Comparison of ENCODE assay signal across 8 cellular contexts in genomic region chr3:170690133-170690981, GRCh38.
DNase-seq lines count a peak whose midpoint lies in the region; ATAC-seq and TF ChIP-seq lines count a peak whose summit lies in the region.

No MANE protein-coding gene starts in this region.

- H3K9ac ChIP-seq in HCT116 (ENCODE audit: low read length) = no peak overlapping the region

- peaks cover 11 to 18% of the 10 kb centered on the region in 2 experiments for H3K4me1 ChIP-seq in HCT116 (ENCODE audit: control insufficient read depth in 1 of 2, insufficient read depth in 2 of 2, low read length in 2 of 2)
- H3K4me1 ChIP-seq in ovary (ENCODE audit: insufficient read depth) = peaks cover 1% of the 10 kb centered on the region
- H3K4me1 ChIP-seq in aorta (ENCODE audit: control insufficient read depth in 1 of 2, insufficient read depth in 2 of 2, low read length in 2 of 2) = no peaks in the 10 kb centered on the region

- TF ChIP-seq RAD21 in HCT116 (IDR thresholded peaks at IDR 0.05; ENCODE audit: low read depth) = peak; percentile 75

- H3K4me3 ChIP-seq in HCT116 (replicated peaks in 1 of 2; ENCODE audit: low read depth in 1 of 2, low read length in 2 of 2) (no peak overlapping the region), fibroblast of mammary gland (ENCODE audit: control insufficient read depth, low read depth, low read length) (no peak overlapping the region), ovary (no peak overlapping the region), aorta (ENCODE audit: low read length in 2 of 2) (no peak overlapping the region)

- POLR2A ChIA-PET in HCT116 (lab: Charles Lee) = interaction anchor here (1.2 kb wide), 1 partner anchor 11 kb away, joined by 3 read pairs; no protein-coding TSS in a partner anchor

- ATAC-seq in HCT116 (peak; percentile 94), aorta (ENCODE audit: low FRiP score) (peak; percentile 74), GM19324 (IDR thresholded peaks at IDR 0.05; ENCODE audit: low FRiP score, unreplicated experiment) (no peak)

- H3K9me2 ChIP-seq in HCT116 (ENCODE audit: insufficient read depth) = no peaks in the 10 kb centered on the region

- H3K27ac ChIP-seq in HCT116 (ENCODE audit: low read depth, low read length) (no peak overlapping the region), ovary (no peak overlapping the region), aorta (ENCODE audit: low read depth in 1 of 2, low read length in 2 of 2) (peak overlapping the region in 1 of 2 donors; percentile 37)

- TF ChIP-seq EP300 in ovary (IDR thresholded peaks at IDR 0.05) = no peak

- intact Hi-C loops in HCT116 (cut with micrococcal nuclease) (loop anchor here (1.0 to 2.0 kb wide), 2 partner anchors 118 to 276 kb away; no protein-coding TSS in a partner anchor), ovary (cut with DNase I) (loop anchor here in 2 of 4 donors (5.0 to 10.0 kb wide), 3 partner anchors 114 to 276 kb away; partner anchors contain the start of gene CLDN11 (in 2 of the 2)), aorta (cut with DNase I) (loop anchor here in 1 of 2 donors (5.0 kb wide), 1 partner anchor 57 kb away; no protein-coding TSS in a partner anchor)

- DNase-seq in Daoy (ENCODE audit: low read depth) (peak; percentile 70), HCT116 (ENCODE audit: low read depth, low spot score) (peak; percentile 34), NCI-H510A (lab: John Stamatoyannopoulos, UW) (peak; percentile 18), fibroblast of mammary gland (ENCODE audit: low read depth) (peak; percentile 59), ovary (peak; percentile 66 to 85 (median 73)), aorta (peak; percentile 48 to 83)
- peak; percentile 2 to 16 for DNase-seq in activated CD8-positive, alpha-beta memory T cell treated with anti-CD3 and anti-CD28 coated beads for 1 hour (ENCODE audit: extremely low read depth in 1 of 2, low read depth in 1 of 2)

- no peaks in the 10 kb centered on the region for H3K79me2 ChIP-seq in HCT116 (ENCODE audit: insufficient read depth, low read length)

- no peak for TF ChIP-seq POLR2A in HCT116 (IDR thresholded peaks at IDR 0.05; ENCODE audit: borderline replicate concordance, extremely low read depth, insufficient read depth, insufficient read length)
- no peak for TF ChIP-seq POLR2A in ovary (IDR thresholded peaks at IDR 0.05)

- peak; percentile 58 to 94 (median 78); a peak in 5 of 6 replicates for TF ChIP-seq CTCF in HCT116 (IDR thresholded peaks at IDR 0.05 in 2 of 3, conservative IDR thresholded peaks at IDR 0.05 in 1 of 3; ENCODE audit: borderline replicate concordance in 1 of 3, insufficient read depth in 1 of 3, low read depth in 2 of 3, low read length in 2 of 3)
- TF ChIP-seq CTCF in fibroblast of mammary gland (conservative IDR thresholded peaks at IDR 0.05; ENCODE audit: control insufficient read depth, insufficient read depth, low read depth, low read length) = peak; percentile 83
- TF ChIP-seq CTCF in ovary (IDR thresholded peaks at IDR 0.05) = peak in 2 of 3 donors; percentile 36 to 61

- BruUV-seq in HCT116 (replicated peaks; lab: Mats Ljungman, UMichigan) = no TSS peak

- peak overlapping the region; percentile 58 for H3K4me2 ChIP-seq in HCT116 (ENCODE audit: low read length)

- no peaks in the 10 kb centered on the region for H3K27me3 ChIP-seq in HCT116 (ENCODE audit: insufficient read depth, low read length)
- H3K27me3 ChIP-seq in ovary = no peaks in the 10 kb centered on the region
- no peaks in the 10 kb centered on the region for H3K27me3 ChIP-seq in aorta (ENCODE audit: control insufficient read depth in 1 of 2, insufficient read depth in 2 of 2, low read length in 1 of 2)

- H4K20me1 ChIP-seq in HCT116 (ENCODE audit: insufficient read depth) = no peaks in the 10 kb centered on the region

- WGBS in ovary, 3 donors = 70 to 76% (median 72%) methylated on average over 14 of the region's 14 CpGs
- 67 to 70% methylated on average over 14 of the region's 14 CpGs for whole genome bisulfite sequencing in aorta, 2 donors

- CTCF ChIA-PET in HCT116 (lab: Charles Lee) = interaction anchor here (0.7 to 3.2 kb wide), 8 partner anchors 9 to 276 kb away, joined by 3 to 14 read pairs (median 3); no protein-coding TSS in a partner anchor

- H3K9me3 ChIP-seq in HCT116 (ENCODE audit: control insufficient read depth in 1 of 2, insufficient read depth in 1 of 2, low read depth in 1 of 2, low read length in 2 of 2) (no peaks in the 10 kb centered on the region), ovary (no peaks in the 10 kb centered on the region), aorta (ENCODE audit: control insufficient read depth, low read length) (no peaks in the 10 kb centered on the region)

- H2AFZ ChIP-seq in HCT116 (ENCODE audit: low read depth, low read length, poor library complexity, severe bottlenecking) = peak overlapping the region; percentile 98

- H3K36me3 ChIP-seq in HCT116 (ENCODE audit: control insufficient read depth in 1 of 2, insufficient read depth in 2 of 2, low read length in 2 of 2) (no peaks in the 10 kb centered on the region), ovary (no peaks in the 10 kb centered on the region), aorta (ENCODE audit: control insufficient read depth in 1 of 2, insufficient read depth in 2 of 2, low read length in 1 of 2) (no peaks in the 10 kb centered on the region)

- RAD21 ChIA-PET in HCT116 (lab: Charles Lee; ENCODE audit: low non-redundant PET in 1 of 2, low total read pairs in 2 of 2, uncharacterized antibody in 2 of 2, unreplicated experiment in 2 of 2) = interaction anchor here (1.0 to 1.8 kb wide), 3 partner anchors 119 to 277 kb away, joined by 3 to 10 read pairs (median 3); no protein-coding TSS in a partner anchor

TF ChIP-seq in HCT116, 20 proteins besides CTCF, POLR2A, EP300 and RAD21:
- TF ChIP-seq ZFX (IDR thresholded peaks at IDR 0.05) (peak; percentile 20; the same call in 1 of the 2 replicates), ZNF274 (IDR thresholded peaks at IDR 0.05; ENCODE audit: low read depth, low read length) (no peak), ELF1 (IDR thresholded peaks at IDR 0.05; ENCODE audit: borderline replicate concordance, low read depth) (0 out of 2 replicates have a peak, but pooled peaks have one; percentile 7)
TF ChIP-seq in HCT116: peak in this region for 2.

Comparison
In these comparisons a context has a peak if more than half of its experiments do, and no peak if none do; other contexts are left out.
1. DNase-seq: peak in every context shown above with its lines; median percentile 73 in ovary; 70 in Daoy; 66 in aorta; 59 in fibroblast of mammary gland; 34 in HCT116; 18 in NCI-H510A; 9 in activated CD8-positive, alpha-beta memory T cell treated with anti-CD3 and anti-CD28 coated beads for 1 hour.